ENCODE assay signal across 9 cellular contexts in the genomic region with DNA sequence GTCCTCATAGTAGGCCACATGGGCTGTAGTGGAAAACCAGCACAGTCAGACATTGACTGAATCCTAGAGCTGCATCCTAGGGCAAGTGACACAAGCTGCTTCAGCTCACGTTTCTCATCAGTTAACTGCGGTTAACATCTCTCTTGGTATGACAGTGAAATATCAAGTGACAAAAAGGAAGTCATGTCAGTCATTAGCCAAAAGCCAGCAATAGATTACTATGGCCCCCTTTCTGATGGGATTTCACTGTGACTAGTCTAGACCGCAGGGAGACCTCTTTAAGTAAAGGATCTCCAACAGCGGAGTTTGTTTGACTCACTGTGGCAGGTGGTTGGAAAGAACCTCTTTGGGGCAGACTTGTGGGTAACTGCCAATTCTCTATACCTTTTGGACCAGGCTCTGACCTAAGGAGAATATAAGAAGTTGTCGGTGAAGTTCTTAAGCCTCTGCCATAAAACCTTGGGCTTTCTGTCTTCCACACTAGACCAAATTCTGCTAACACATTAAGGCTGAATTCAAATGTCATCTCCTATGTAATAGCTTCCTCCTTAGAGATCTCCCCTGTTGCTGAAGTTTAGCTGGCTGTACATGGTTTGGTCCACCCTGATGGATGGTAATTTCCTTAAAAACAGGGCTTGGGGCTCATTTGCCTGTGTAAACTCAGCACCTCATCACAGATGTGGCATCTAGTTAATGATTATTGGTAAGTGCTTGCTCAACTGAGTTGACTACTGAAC.
DNase-seq lines count a peak whose midpoint lies in the region; ATAC-seq, FAIRE-seq and TF ChIP-seq lines count a peak whose summit lies in the region.
"Had no signal": no experiment of that assay in that cellular context is flagged by ENCODE, and none has a peak within 500 bp of the region (broad histone marks: within the 10 kb centered on the region; RNA-seq: fewer than 3 reads in every experiment).

No MANE protein-coding gene starts in this region.

- no peaks in the 10 kb centered on the region for H3K9me3 ChIP-seq in OCI-LY7 (ENCODE audit: low read length)

- TF ChIP-seq CTCF in OCI-LY7 (conservative IDR thresholded peaks at IDR 0.05; ENCODE audit: low read length): no peak

- intact Hi-C loops in OCI-LY7 (cut with micrococcal nuclease; ENCODE audit: unreplicated experiment): no loop called here

- peak; percentile 61 for ATAC-seq in GM19467 (IDR thresholded peaks at IDR 0.05; ENCODE audit: unreplicated experiment)
- ATAC-seq in HG03442 (IDR thresholded peaks at IDR 0.05; ENCODE audit: unreplicated experiment): peak; percentile 66

- no peak overlapping the region for H3K27ac ChIP-seq in OCI-LY7 (ENCODE audit: low read depth, low read length, poor library complexity, severe bottlenecking)

- H2AFZ ChIP-seq in OCI-LY7 (ENCODE audit: low read length): no peak overlapping the region

- H4K20me1 ChIP-seq in OCI-LY7 (ENCODE audit: insufficient read depth, low read length): no peaks in the 10 kb centered on the region

- POLR2A ChIA-PET in OCI-LY7 (lab: Charles Lee): interaction anchor here (1.0 to 2.5 kb wide), 4 partner anchors 12 to 47 kb away, joined by 4 to 10 read pairs (median 5); no protein-coding TSS in a partner anchor

- FAIRE-seq in GM12892 (lab: Jason Lieb, UNC): peak; percentile 98
- FAIRE-seq: H1 had no signal

- 0 out of 2 replicates have a peak, but pooled peaks cover 3% of the 10 kb centered on the region for H3K9me2 ChIP-seq in OCI-LY7 (ENCODE audit: insufficient read depth, low read length)

- no peaks in the 10 kb centered on the region for H3K79me2 ChIP-seq in OCI-LY7 (ENCODE audit: insufficient read depth, low read depth, low read length)

- CTCF ChIA-PET in OCI-LY7 (lab: Charles Lee; ENCODE audit: unreplicated experiment): interaction anchor here (0.5 kb wide), 1 partner anchor 104 kb away, joined by 3 read pairs; no protein-coding TSS in a partner anchor

- H3K4me3 ChIP-seq in OCI-LY7 (ENCODE audit: low read depth, low read length, poor library complexity, severe bottlenecking): no peak overlapping the region

- peak; percentile 58; the same call in 1 of the 2 replicates for TF ChIP-seq POLR2A in GM12892 (IDR thresholded peaks at IDR 0.05; ENCODE audit: low read depth, low read length)

- H3K36me3 ChIP-seq in OCI-LY7 (ENCODE audit: insufficient read depth, low read length): no peaks in the 10 kb centered on the region

- BruUV-seq in OCI-LY7 (replicated peaks; lab: Mats Ljungman, UMichigan): no TSS peak

- H3K4me1 ChIP-seq in OCI-LY7 (ENCODE audit: insufficient read depth, low read length, poor library complexity, severe bottlenecking): peaks cover 5% of the 10 kb centered on the region

- no peak overlapping the region for H3K4me2 ChIP-seq in OCI-LY7 (ENCODE audit: low read length)

- DNase-seq in GM12892 (ENCODE audit: insufficient read length): peak; percentile 25
- DNase-seq in kidney tubule cell (ENCODE audit: low spot score): peak; percentile 63
- no peak for DNase-seq in NCI-H748 treated with DMSO at 0.1 percent for 48 hours (lab: John Stamatoyannopoulos, UW)
- DNase-seq in NK-92 (lab: John Stamatoyannopoulos, UW; ENCODE audit: unreplicated experiment): no peak
- no peak for DNase-seq in OCI-LY7 (ENCODE audit: low spot score)
- DNase-seq in NCI-H2081 (lab: John Stamatoyannopoulos, UW): no peak

Comparison
In these comparisons a context has a peak if more than half of its experiments do, and no peak if none do; other contexts are left out.
1. DNase-seq: peak in GM12892 (single experiment) and kidney tubule cell (single experiment); none in NCI-H748 treated with DMSO at 0.1 percent for 48 hours (single experiment), NK-92 (single experiment), OCI-LY7 (single experiment) and NCI-H2081 (0 of 2).